In genomic region chr17:38355256-38355655, GRCh38 we compare ENCODE assay signal across 2 cellular contexts.
TF ChIP-seq lines count a peak whose summit lies in the region.

No MANE protein-coding gene starts in this region.

TF ChIP-seq in IMR-90, 13 proteins besides CTCF, POLR2A, EP300 and RAD21:
- TF ChIP-seq BHLHE40 (IDR thresholded peaks at IDR 0.05; ENCODE audit: low read depth, low read length) (no peak), SMC3 (IDR thresholded peaks at IDR 0.05; ENCODE audit: low read depth, low read length) (no peak), MXI1 (IDR thresholded peaks at IDR 0.05; ENCODE audit: borderline replicate concordance, low read depth, low read length) (no peak), NFE2L2 (IDR thresholded peaks at IDR 0.05; ENCODE audit: low read depth, low read length) (no peak), USF2 (IDR thresholded peaks at IDR 0.05; ENCODE audit: low read depth, low read length) (no peak), RCOR1 (IDR thresholded peaks at IDR 0.05; ENCODE audit: insufficient replicate concordance, low read length) (no peak), CHD1 (IDR thresholded peaks at IDR 0.05; ENCODE audit: low read depth, low read length) (no peak), MAFK (IDR thresholded peaks at IDR 0.05; ENCODE audit: low read depth, low read length) (no peak), RFX5 (IDR thresholded peaks at IDR 0.05; ENCODE audit: low read depth, low read length) (no peak), MAZ (IDR thresholded peaks at IDR 0.05; ENCODE audit: borderline replicate concordance, low read depth, low read length) (no peak), ELK1 (IDR thresholded peaks at IDR 0.05; ENCODE audit: borderline replicate concordance, low read depth, low read length) (no peak), FOS (IDR thresholded peaks at IDR 0.05; ENCODE audit: low read depth, low read length) (no peak), CEBPB (IDR thresholded peaks at IDR 0.05; ENCODE audit: low read depth, low read length) (no peak)

TF ChIP-seq in HEK293T, 16 proteins besides CTCF, POLR2A, EP300 and RAD21:
- TF ChIP-seq L3MBTL2 (conservative IDR thresholded peaks at IDR 0.05): no peak
- TF ChIP-seq ZNF384 (IDR thresholded peaks at IDR 0.05): no peak
- TF ChIP-seq SUZ12 (IDR thresholded peaks at IDR 0.05): no peak
- TF ChIP-seq TARDBP (IDR thresholded peaks at IDR 0.05): no peak
- TF ChIP-seq ELF4 (IDR thresholded peaks at IDR 0.05): no peak
- no peak for TF ChIP-seq BHLHE40 (IDR thresholded peaks at IDR 0.05; ENCODE audit: borderline replicate concordance)
- TF ChIP-seq FOXA1 (IDR thresholded peaks at IDR 0.05): no peak
